In genomic region chr20:44626278-44626677, GRCh38 we compare ENCODE assay signal across 1 cellular context.
TF ChIP-seq lines count a peak whose summit lies in the region.

No MANE protein-coding gene starts in this region.

TF ChIP-seq in WTC11, 78 proteins besides CTCF, POLR2A, EP300 and RAD21 (continued from another document):
- TF ChIP-seq PRDM15 (CRISPR knock-in tag; IDR thresholded peaks at IDR 0.05), result no peak
- TF ChIP-seq CBFB (CRISPR knock-in tag; IDR thresholded peaks at IDR 0.05; ENCODE audit: low read depth), result no peak
- TF ChIP-seq RELA (CRISPR knock-in tag; IDR thresholded peaks at IDR 0.05; ENCODE audit: borderline replicate concordance), result no peak
- TF ChIP-seq ELF4 (CRISPR knock-in tag; IDR thresholded peaks at IDR 0.05; ENCODE audit: low read depth), result no peak
- TF ChIP-seq SMAD3 (CRISPR knock-in tag; IDR thresholded peaks at IDR 0.05; ENCODE audit: borderline replicate concordance), result no peak
- no peak for TF ChIP-seq FOXP1 (CRISPR knock-in tag; IDR thresholded peaks at IDR 0.05; ENCODE audit: borderline replicate concordance)
- TF ChIP-seq TEAD1 (CRISPR knock-in tag; IDR thresholded peaks at IDR 0.05), result no peak
- no peak for TF ChIP-seq GTF2I (CRISPR knock-in tag; conservative IDR thresholded peaks at IDR 0.05)
- no peak for TF ChIP-seq ATF1 (CRISPR knock-in tag; IDR thresholded peaks at IDR 0.05)
- no peak for TF ChIP-seq NR2C2 (CRISPR knock-in tag; IDR thresholded peaks at IDR 0.05)
- no peak for TF ChIP-seq USF1 (CRISPR knock-in tag; IDR thresholded peaks at IDR 0.05)
- TF ChIP-seq SMAD4 (CRISPR knock-in tag; IDR thresholded peaks at IDR 0.05), result no peak
- no peak for TF ChIP-seq ATF6 (CRISPR knock-in tag; IDR thresholded peaks at IDR 0.05)
- TF ChIP-seq ZNF219 (CRISPR knock-in tag; IDR thresholded peaks at IDR 0.05; ENCODE audit: borderline replicate concordance), result no peak
- TF ChIP-seq ZNF532 (CRISPR knock-in tag; IDR thresholded peaks at IDR 0.05; ENCODE audit: borderline replicate concordance), result no peak
